Comparison of ENCODE assay signal across 15 cellular contexts in the genomic region with DNA sequence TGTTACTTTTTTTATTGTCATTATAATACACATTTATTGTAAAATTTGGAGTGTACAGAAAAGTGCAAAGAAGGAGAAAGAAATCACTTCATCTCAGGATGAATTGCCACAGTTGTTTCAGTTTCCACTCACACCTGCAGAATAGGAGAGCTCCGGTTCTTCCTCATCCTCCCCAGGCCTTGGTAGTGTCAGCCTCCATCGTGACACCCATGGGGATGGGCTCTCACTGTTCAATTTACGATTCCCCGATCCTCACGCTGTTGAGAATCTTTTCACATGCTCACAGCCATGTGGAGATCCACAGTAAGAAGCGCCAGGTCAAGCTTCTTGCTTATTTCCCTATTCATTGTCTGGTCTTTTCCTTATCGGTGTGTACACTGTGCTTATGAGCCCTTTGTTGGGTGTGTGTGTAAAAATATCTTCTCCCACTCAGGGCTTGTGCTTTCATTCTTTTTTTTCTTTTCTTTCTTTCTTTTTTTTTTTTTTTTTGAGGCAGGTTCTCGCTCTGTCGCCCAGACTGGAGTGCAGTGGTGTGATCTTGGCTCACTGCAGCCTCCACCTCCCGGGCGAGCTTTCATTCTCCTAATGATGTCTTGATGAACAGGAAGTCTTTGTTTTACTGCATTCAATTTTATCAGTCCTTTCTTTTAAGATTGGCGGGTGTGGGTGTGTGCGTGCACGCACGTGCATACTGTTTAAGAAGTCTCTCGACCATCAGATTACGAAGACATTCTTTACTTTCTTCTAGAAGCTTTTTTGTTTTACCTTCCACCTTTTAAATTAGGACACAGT. TPM values are rescaled to one million over a fixed set of nuclear protein-coding genes. Genes with fewer than 3 reads are reported as not detected.
DNase-seq lines count a peak whose midpoint lies in the region; ATAC-seq and TF ChIP-seq lines count a peak whose summit lies in the region.
"Had no signal": no experiment of that assay in that cellular context is flagged by ENCODE, and none has a peak within 500 bp of the region (broad histone marks: within the 10 kb centered on the region; RNA-seq: fewer than 3 reads in every experiment).

No MANE protein-coding gene starts in this region.

- H3K27me3 ChIP-seq in prostate gland (replicated peaks; ENCODE audit: insufficient read depth), result no peaks in the 10 kb centered on the region
- H3K27me3 ChIP-seq: right lobe of liver had no signal

- no peaks in the 10 kb centered on the region for H3K36me3 ChIP-seq in prostate gland
- H3K36me3 ChIP-seq: right lobe of liver had no signal

- no peak for TF ChIP-seq POLR2A in prostate gland (IDR thresholded peaks at IDR 0.05)

- H3K4me1 Mint-ChIP-seq in activated CD8-positive, alpha-beta memory T cell treated with anti-CD3 and anti-CD28 coated beads, Interleukin-2, amount 10 ng/mL, durations not matched to agents 7 days and 5 days, result peaks cover 75% of the 10 kb centered on the region
- peaks cover 64% of the 10 kb centered on the region for H3K4me1 Mint-ChIP-seq in central memory CD8-positive, alpha-beta T cell
- H3K4me1 Mint-ChIP-seq in stimulated activated effector memory CD8-positive, alpha-beta T cell treated with anti-CD3 and anti-CD28 coated beads, Interleukin-12 subunit alpha, Interleukin-12 subunit beta, amount 100 ng/mL, for 72 hours, result peaks cover 74% of the 10 kb centered on the region

- no peaks in the 10 kb centered on the region for H3K27me3 Mint-ChIP-seq in activated CD8-positive, alpha-beta memory T cell treated with anti-CD3 and anti-CD28 coated beads, Interleukin-2, amount 10 ng/mL, durations not matched to agents 7 days and 5 days
- no peaks in the 10 kb centered on the region for H3K27me3 Mint-ChIP-seq in central memory CD8-positive, alpha-beta T cell

- peaks cover 3% of the 10 kb centered on the region for H3K4me1 ChIP-seq in prostate gland (replicated peaks)

- intact Hi-C loops in prostate gland (cut with DNase I), result no loop called here

- no peak overlapping the region for H3K27ac ChIP-seq in prostate gland

- ATAC-seq in activated CD8-positive, alpha-beta memory T cell treated with anti-CD3 and anti-CD28 coated beads, Interleukin-2, amount 10 ng/mL, durations not matched to agents 7 days and 5 days, result peak; percentile 12
- peak; percentile 24; the same call in 2 of the 3 replicates for ATAC-seq in SK-N-SH treated with all-trans-retinoic acid at 6 μM for 48 hours
- ATAC-seq in central memory CD8-positive, alpha-beta T cell (replicated peaks; ENCODE audit: extremely low read depth, poor library complexity, severe bottlenecking), result no peak
- ATAC-seq in stimulated activated effector memory CD8-positive, alpha-beta T cell treated with anti-CD3 and anti-CD28 coated beads, Interleukin-12 subunit alpha, Interleukin-12 subunit beta, amount 100 ng/mL, for 72 hours, result no peak
- ATAC-seq: right lobe of liver had no signal

- DNase-seq in activated CD8-positive, alpha-beta memory T cell treated with anti-CD3 and anti-CD28 coated beads, Interleukin-2, amount 10 ng/mL, durations not matched to agents 7 days and 5 days, result no peak
- DNase-seq in activated CD8-positive, alpha-beta memory T cell treated with anti-CD3 and anti-CD28 coated beads for 24 hours, result no peak
- no peak for DNase-seq in central memory CD8-positive, alpha-beta T cell (ENCODE audit: low spot score in 2 of 2)
- no peak for DNase-seq in stimulated activated effector memory CD8-positive, alpha-beta T cell treated with anti-CD3 and anti-CD28 coated beads, Interleukin-12 subunit alpha, Interleukin-12 subunit beta, amount 100 ng/mL, for 72 hours (ENCODE audit: low spot score in 2 of 2)
- DNase-seq in KG1 (lab: John Stamatoyannopoulos, UW) (no peak), kidney glomerular epithelial cell (lab: John Stamatoyannopoulos, UW) (no peak), prostate gland (ENCODE audit: low spot score) (no peak)
- DNase-seq: ACHN, DMS79, islet precursor cell, NCI-H1417 treated with DMSO at 0.1 percent for 48 hours, NCI-H774, right lobe of liver, SIG-M5 had no signal

- H3K4me3 ChIP-seq in prostate gland, result no peak overlapping the region
- H3K4me3 ChIP-seq: right lobe of liver had no signal

- H3K9me3 Mint-ChIP-seq in activated CD8-positive, alpha-beta memory T cell treated with anti-CD3 and anti-CD28 coated beads, Interleukin-2, amount 10 ng/mL, durations not matched to agents 7 days and 5 days (ENCODE audit: low read depth), result no peaks in the 10 kb centered on the region
- H3K9me3 Mint-ChIP-seq in central memory CD8-positive, alpha-beta T cell, result no peaks in the 10 kb centered on the region
- H3K9me3 Mint-ChIP-seq in stimulated activated effector memory CD8-positive, alpha-beta T cell treated with anti-CD3 and anti-CD28 coated beads, Interleukin-12 subunit alpha, Interleukin-12 subunit beta, amount 100 ng/mL, for 72 hours, result no peaks in the 10 kb centered on the region

- CTCF ChIA-PET in activated CD8-positive, alpha-beta memory T cell treated with anti-CD3 and anti-CD28 coated beads, Interleukin-2, amount 10 ng/mL, durations not matched to agents 7 days and 5 days (lab: Charles Lee), result interaction anchor here (1.2 to 1.9 kb wide), 3 partner anchors 10 to 29 kb away, joined by 3 to 7 read pairs (median 4); no protein-coding TSS in a partner anchor

- peak overlapping the region; percentile 82 for H3K27ac Mint-ChIP-seq in activated CD8-positive, alpha-beta memory T cell treated with anti-CD3 and anti-CD28 coated beads, Interleukin-2, amount 10 ng/mL, durations not matched to agents 7 days and 5 days
- H3K27ac Mint-ChIP-seq in central memory CD8-positive, alpha-beta T cell (ENCODE audit: low read depth), result peak overlapping the region; percentile 98
- H3K27ac Mint-ChIP-seq in stimulated activated effector memory CD8-positive, alpha-beta T cell treated with anti-CD3 and anti-CD28 coated beads, Interleukin-12 subunit alpha, Interleukin-12 subunit beta, amount 100 ng/mL, for 72 hours, result peak overlapping the region; percentile 87

- 39% methylated on average over 17 of the region's 17 CpGs for WGBS in prostate gland

- peak overlapping the region; percentile 55 for H3K4me3 Mint-ChIP-seq in activated CD8-positive, alpha-beta memory T cell treated with anti-CD3 and anti-CD28 coated beads, Interleukin-2, amount 10 ng/mL, durations not matched to agents 7 days and 5 days
- peak overlapping the region; percentile 76 for H3K4me3 Mint-ChIP-seq in central memory CD8-positive, alpha-beta T cell
- H3K4me3 Mint-ChIP-seq in stimulated activated effector memory CD8-positive, alpha-beta T cell treated with anti-CD3 and anti-CD28 coated beads, Interleukin-12 subunit alpha, Interleukin-12 subunit beta, amount 100 ng/mL, for 72 hours, result peak overlapping the region; percentile 74

- peaks cover 21% of the 10 kb centered on the region for H3K36me3 Mint-ChIP-seq in activated CD8-positive, alpha-beta memory T cell treated with anti-CD3 and anti-CD28 coated beads, Interleukin-2, amount 10 ng/mL, durations not matched to agents 7 days and 5 days
- H3K36me3 Mint-ChIP-seq in central memory CD8-positive, alpha-beta T cell (ENCODE audit: insufficient read depth), result peaks cover 9% of the 10 kb centered on the region
- H3K36me3 Mint-ChIP-seq in stimulated activated effector memory CD8-positive, alpha-beta T cell treated with anti-CD3 and anti-CD28 coated beads, Interleukin-12 subunit alpha, Interleukin-12 subunit beta, amount 100 ng/mL, for 72 hours, result peaks cover 43% of the 10 kb centered on the region

- H3K9me3 ChIP-seq in prostate gland, result no peaks in the 10 kb centered on the region
- H3K9me3 ChIP-seq: right lobe of liver had no signal

- TF ChIP-seq CTCF in prostate gland (IDR thresholded peaks at IDR 0.05), result no peak

TF ChIP-seq in SK-N-SH treated with all-trans-retinoic acid at 6 μM for 48 hours, 23 proteins besides CTCF, POLR2A, EP300 and RAD21:
- TF ChIP-seq POU6F1 (CRISPR knock-in tag; IDR thresholded peaks at IDR 0.05; ENCODE audit: borderline replicate concordance, low read depth) (no peak), PPARA (CRISPR knock-in tag; IDR thresholded peaks at IDR 0.05; ENCODE audit: borderline replicate concordance) (no peak), ZNF70 (CRISPR knock-in tag; IDR thresholded peaks at IDR 0.05) (no peak)
- TF ChIP-seq, protein P1, sequence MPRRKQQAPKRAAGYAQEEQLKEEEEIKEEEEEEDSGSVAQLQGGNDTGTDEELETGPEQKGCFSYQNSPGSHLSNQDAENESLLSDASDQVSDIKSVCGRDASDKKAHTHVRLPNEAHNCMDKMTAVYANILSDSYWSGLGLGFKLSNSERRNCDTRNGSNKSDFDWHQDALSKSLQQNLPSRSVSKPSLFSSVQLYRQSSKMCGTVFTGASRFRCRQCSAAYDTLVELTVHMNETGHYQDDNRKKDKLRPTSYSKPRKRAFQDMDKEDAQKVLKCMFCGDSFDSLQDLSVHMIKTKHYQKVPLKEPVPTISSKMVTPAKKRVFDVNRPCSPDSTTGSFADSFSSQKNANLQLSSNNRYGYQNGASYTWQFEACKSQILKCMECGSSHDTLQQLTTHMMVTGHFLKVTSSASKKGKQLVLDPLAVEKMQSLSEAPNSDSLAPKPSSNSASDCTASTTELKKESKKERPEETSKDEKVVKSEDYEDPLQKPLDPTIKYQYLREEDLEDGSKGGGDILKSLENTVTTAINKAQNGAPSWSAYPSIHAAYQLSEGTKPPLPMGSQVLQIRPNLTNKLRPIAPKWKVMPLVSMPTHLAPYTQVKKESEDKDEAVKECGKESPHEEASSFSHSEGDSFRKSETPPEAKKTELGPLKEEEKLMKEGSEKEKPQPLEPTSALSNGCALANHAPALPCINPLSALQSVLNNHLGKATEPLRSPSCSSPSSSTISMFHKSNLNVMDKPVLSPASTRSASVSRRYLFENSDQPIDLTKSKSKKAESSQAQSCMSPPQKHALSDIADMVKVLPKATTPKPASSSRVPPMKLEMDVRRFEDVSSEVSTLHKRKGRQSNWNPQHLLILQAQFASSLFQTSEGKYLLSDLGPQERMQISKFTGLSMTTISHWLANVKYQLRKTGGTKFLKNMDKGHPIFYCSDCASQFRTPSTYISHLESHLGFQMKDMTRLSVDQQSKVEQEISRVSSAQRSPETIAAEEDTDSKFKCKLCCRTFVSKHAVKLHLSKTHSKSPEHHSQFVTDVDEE (CRISPR knock-in tag; IDR thresholded peaks at IDR 0.05), result no peak

RNA-seq across cellular contexts. Expression of gene RIN3, which starts 21.5 kb away (rescaled TPM):
- 100 to 1,000 TPM in 1 of 2 experiments, 10 to 100 TPM in 1; 76.1 to 122 TPM for total RNA-seq in activated CD8-positive, alpha-beta memory T cell treated with anti-CD3 and anti-CD28 coated beads, Interleukin-2, amount 10 ng/mL, durations not matched to agents 7 days and 5 days
- total RNA-seq in prostate gland, result 10 to 100 TPM in 1 of 2 donors, 1 to 10 TPM in 1; 8.8 to 41.6 TPM

Comparison
In these comparisons a context has a peak if more than half of its experiments do, and no peak if none do; other contexts are left out.
1. ATAC-seq: peak in activated CD8-positive, alpha-beta memory T cell treated with anti-CD3 and anti-CD28 coated beads, Interleukin-2, amount 10 ng/mL, durations not matched to agents 7 days and 5 days (single experiment) and SK-N-SH treated with all-trans-retinoic acid at 6 μM for 48 hours (single experiment); none in central memory CD8-positive, alpha-beta T cell (single experiment) and stimulated activated effector memory CD8-positive, alpha-beta T cell treated with anti-CD3 and anti-CD28 coated beads, Interleukin-12 subunit alpha, Interleukin-12 subunit beta, amount 100 ng/mL, for 72 hours (single experiment).
2. Peak in every context shown above with its lines, with median percentiles within 50 percentile points of each other: H3K27ac Mint-ChIP-seq and H3K4me3 Mint-ChIP-seq.